ENCODE assay signal across 8 cellular contexts in the genomic region with DNA sequence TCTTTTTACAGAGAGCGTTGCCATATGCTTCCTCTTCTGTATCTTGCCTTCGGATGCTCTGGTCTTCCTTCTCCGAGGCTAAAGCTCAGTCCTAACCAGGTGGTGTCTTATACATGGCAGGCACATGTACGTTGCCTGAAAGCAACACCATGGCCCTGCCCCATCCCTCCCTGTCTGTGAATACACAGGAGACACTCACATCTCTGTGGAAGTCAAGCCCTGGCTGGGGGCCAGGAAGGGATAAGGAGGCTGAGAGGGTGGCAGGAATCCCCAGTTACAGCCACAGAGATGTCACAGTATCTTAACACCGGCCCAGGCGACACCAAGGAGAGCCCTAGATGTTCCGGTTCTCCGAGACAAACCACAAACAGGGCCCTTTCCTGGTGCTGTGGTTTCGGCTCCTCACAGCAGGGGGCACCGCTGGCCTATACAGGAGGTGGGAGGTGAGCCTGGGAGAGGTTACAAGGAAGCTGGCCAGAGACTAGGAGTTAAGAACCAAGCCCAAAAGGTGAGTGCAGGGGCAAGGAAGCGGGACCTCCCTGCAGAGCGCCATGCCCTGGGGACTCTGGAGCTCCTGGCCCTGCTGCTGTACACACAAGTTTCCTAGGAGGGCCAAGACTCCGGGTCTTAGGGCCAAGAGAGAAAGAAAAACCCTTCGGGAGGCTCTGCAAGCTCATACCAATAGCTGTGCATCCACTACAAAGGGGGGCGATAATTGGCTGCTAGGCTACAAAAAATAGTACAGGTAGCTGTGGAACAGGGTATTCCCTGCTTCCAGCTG. TPM values are rescaled to one million over a fixed set of nuclear protein-coding genes. Genes with fewer than 3 reads are reported as not detected.
DNase-seq lines count a peak whose midpoint lies in the region; ATAC-seq, FAIRE-seq and TF ChIP-seq lines count a peak whose summit lies in the region.

No MANE protein-coding gene starts in this region.

- H3K4me1 Mint-ChIP-seq in stimulated activated effector memory CD8-positive, alpha-beta T cell treated with anti-CD3 and anti-CD28 coated beads, Interleukin-12 subunit alpha, Interleukin-12 subunit beta, amount 100 ng/mL, for 72 hours: peaks cover 7% of the 10 kb centered on the region

- POLR2A ChIA-PET in Panc1 (lab: Charles Lee) (no interaction called here), GM12878 (lab: Charles Lee) (no interaction called here)

- SMC1A ChIA-PET in GM12878 (lab: Charles Lee; ENCODE audit: uncharacterized antibody, unreplicated experiment): interaction anchor here (1.1 kb wide), 1 partner anchor 53 kb away, joined by 6 read pairs; no protein-coding TSS in a partner anchor

- RAD21 ChIA-PET in GM12878 (lab: Charles Lee; ENCODE audit: unreplicated experiment): interaction anchor here (0.6 to 1.0 kb wide), 2 partner anchors 53 to 130 kb away, joined by 3 to 7 read pairs; no protein-coding TSS in a partner anchor

- intact Hi-C loops in Panc1 (cut with micrococcal nuclease; ENCODE audit: unreplicated experiment): loop anchor here (5.0 kb wide), 1 partner anchor 52 kb away; no protein-coding TSS in a partner anchor
- intact Hi-C loops in GM12878 (cut with micrococcal nuclease; ENCODE audit: unreplicated experiment): loop anchor here (10.0 kb wide), 1 partner anchor 135 kb away; no protein-coding TSS in a partner anchor

- H3K27me3 ChIP-seq in Panc1 (ENCODE audit: control insufficient read depth, insufficient read depth, low read length): no peaks in the 10 kb centered on the region
- no peaks in the 10 kb centered on the region for H3K27me3 ChIP-seq in GM12878 (replicated peaks in 1 of 2; ENCODE audit: control insufficient read depth in 2 of 2, insufficient read depth in 2 of 2, low read length in 1 of 2)

- TF ChIP-seq POLR2A in GM12878 (IDR thresholded peaks at IDR 0.05; ENCODE audit: low read depth, low read length): no peak

- CTCF ChIA-PET in Panc1 (lab: Charles Lee) (interaction anchor here (0.5 to 1.2 kb wide), 3 partner anchors 24 to 54 kb away, joined by 3 to 8 read pairs (median 5); no protein-coding TSS in a partner anchor), GM12878 (lab: Yijun Ruan, JAX) (interaction anchor here (0.5 to 1.9 kb wide), 4 partner anchors 54 to 753 kb away, joined by 3 to 8 read pairs (median 6); no protein-coding TSS in a partner anchor)

- H3K36me3 ChIP-seq in Panc1 (ENCODE audit: control insufficient read depth, insufficient read depth, low read length) (no peaks in the 10 kb centered on the region), GM12878 (ENCODE audit: control insufficient read depth in 2 of 2, insufficient read depth in 2 of 2, low read length in 1 of 2) (no peaks in the 10 kb centered on the region)

- H3K79me2 ChIP-seq in GM12878 (ENCODE audit: control insufficient read depth, insufficient read depth, low read length): no peaks in the 10 kb centered on the region

- no peak overlapping the region for H3K9ac ChIP-seq in GM12878 (ENCODE audit: control insufficient read depth, insufficient read depth, low read length)

- no peaks in the 10 kb centered on the region for H4K20me1 ChIP-seq in GM12878 (ENCODE audit: control insufficient read depth, insufficient read depth)

- H3K4me3 Mint-ChIP-seq in stimulated activated effector memory CD8-positive, alpha-beta T cell treated with anti-CD3 and anti-CD28 coated beads, Interleukin-12 subunit alpha, Interleukin-12 subunit beta, amount 100 ng/mL, for 72 hours: no peak overlapping the region

- DNase-seq in COR-L47 (lab: John Stamatoyannopoulos, UW) (peak; percentile 50), HK-2 (ENCODE audit: unreplicated experiment) (peak; percentile 56), Panc1 (ENCODE audit: low read depth, low spot score) (no peak), GM12878 (ENCODE audit: low read depth, low spot score) (no peak), inferior parietal cortex (ENCODE audit: extremely low spot score) (peak; percentile 35)
- DNase-seq in stimulated activated effector memory CD8-positive, alpha-beta T cell treated with anti-CD3 and anti-CD28 coated beads, Interleukin-12 subunit alpha, Interleukin-12 subunit beta, amount 100 ng/mL, for 72 hours (ENCODE audit: low spot score in 2 of 2): no peak

- ATAC-seq in Panc1 (peak; percentile 93), GM12878 (peak; percentile 61; the same call in 2 of the 3 replicates), GM21381 (IDR thresholded peaks at IDR 0.05; ENCODE audit: unreplicated experiment) (no peak), HG03520 (IDR thresholded peaks at IDR 0.05; ENCODE audit: unreplicated experiment) (no peak)
- peak; percentile 42 for ATAC-seq in stimulated activated effector memory CD8-positive, alpha-beta T cell treated with anti-CD3 and anti-CD28 coated beads, Interleukin-12 subunit alpha, Interleukin-12 subunit beta, amount 100 ng/mL, for 72 hours

- no peak for TF ChIP-seq EP300 in GM12878 (IDR thresholded peaks at IDR 0.05; ENCODE audit: borderline replicate concordance in 1 of 2, control insufficient read depth in 1 of 2, low read depth in 2 of 2, low read length in 2 of 2)

- H3K9me3 Mint-ChIP-seq in stimulated activated effector memory CD8-positive, alpha-beta T cell treated with anti-CD3 and anti-CD28 coated beads, Interleukin-12 subunit alpha, Interleukin-12 subunit beta, amount 100 ng/mL, for 72 hours: no peaks in the 10 kb centered on the region

- no peak overlapping the region for H3K27ac ChIP-seq in Panc1 (ENCODE audit: low read length)
- H3K27ac ChIP-seq in GM12878 (ENCODE audit: control insufficient read depth, insufficient read depth): no peak overlapping the region

- TF ChIP-seq CTCF in Panc1 (IDR thresholded peaks at IDR 0.05) (no peak; the same call in 1 of the 2 replicates), GM12878 (IDR thresholded peaks at IDR 0.05 in 2 of 3, conservative IDR thresholded peaks at IDR 0.05 in 1 of 3; ENCODE audit: control insufficient read depth in 2 of 3, extremely low read depth in 1 of 3, insufficient read depth in 1 of 3, low read depth in 3 of 3, low read length in 3 of 3) (peak; percentile 21 to 50 (median 43); a peak in 3 of 6 replicates)

- peak; percentile 61 for TF ChIP-seq RAD21 in GM12878 (IDR thresholded peaks at IDR 0.05; ENCODE audit: insufficient read depth, low read depth, low read length)

- no TSS peak for BruUV-seq in Panc1 (replicated peaks; lab: Mats Ljungman, UMichigan)
- BruUV-seq in GM12878 (replicated peaks; lab: Mats Ljungman, UMichigan): no TSS peak

- in situ Hi-C loops in Panc1 (cut with HindIII; ENCODE audit: low pct_unique_long_range_greater_than_20kb, low sequenced_read_pairs) (no loop called here), GM12878 (cut with MboI) (no loop called here)

- 35% methylated on average over 15 of the region's 15 CpGs for WGBS in GM12878 (ENCODE audit: insufficient coverage, insufficient replicate concordance, low lambda C conversion rate, missing lambda C conversion rate)

- peaks cover 5% of the 10 kb centered on the region; the same call in 1 of the 2 replicates for H3K4me1 ChIP-seq in Panc1 (ENCODE audit: control insufficient read depth, insufficient read depth, low read length)
- no peaks in the 10 kb centered on the region for H3K4me1 ChIP-seq in GM12878 (ENCODE audit: control insufficient read depth, insufficient read depth, low read length)

- H2AFZ ChIP-seq in GM12878 (ENCODE audit: control insufficient read depth, low read depth, low read length): no peak overlapping the region

- no peak overlapping the region for H3K4me3 ChIP-seq in Panc1 (ENCODE audit: low read depth in 2 of 2, low read length in 2 of 2)
- H3K4me3 ChIP-seq in GM12878: no peak overlapping the region

- H3K4me2 ChIP-seq in GM12878 (ENCODE audit: control insufficient read depth, insufficient read depth): no peak overlapping the region

- H3K36me3 Mint-ChIP-seq in stimulated activated effector memory CD8-positive, alpha-beta T cell treated with anti-CD3 and anti-CD28 coated beads, Interleukin-12 subunit alpha, Interleukin-12 subunit beta, amount 100 ng/mL, for 72 hours: no peaks in the 10 kb centered on the region

- peak overlapping the region; percentile 54 for H3K27ac Mint-ChIP-seq in stimulated activated effector memory CD8-positive, alpha-beta T cell treated with anti-CD3 and anti-CD28 coated beads, Interleukin-12 subunit alpha, Interleukin-12 subunit beta, amount 100 ng/mL, for 72 hours

- FAIRE-seq in GM12878 (lab: Jason Lieb, UNC): no peak

- H3K9me3 ChIP-seq in Panc1 (ENCODE audit: control insufficient read depth, insufficient read depth, low read depth, low read length) (no peaks in the 10 kb centered on the region), GM12878 (replicated peaks; ENCODE audit: control insufficient read depth, insufficient read depth, low read length) (no peaks in the 10 kb centered on the region)

RNA-seq across cellular contexts. Expression of gene SRL, which starts 41.7 kb away (rescaled TPM):
- total RNA-seq in Panc1 (2021; ENCODE audit: unreplicated experiment): not detected
- polyA plus RNA-seq in Panc1 (2012; ENCODE audit: insufficient read length): not detected
- total RNA-seq in GM12878 (2013; cell fraction: nucleolus; rRNA removed): not detected in 2 replicates
- not detected in 2 replicates for total RNA-seq in GM12878 (2014; rRNA removed)
- total RNA-seq in GM12878 (2014; rRNA removed; fragmentation: Illumina TruSeq; extraction: Trizol): not detected in 2 replicates
- total RNA-seq in GM12878 (2021): not detected in 2 replicates
- polyA plus RNA-seq in GM12878 (2011; ENCODE audit: low read depth): 0.05 TPM
- polyA plus RNA-seq in GM12878 (2011; rRNA removed): not detected in 2 replicates
- not detected in 2 replicates for polyA plus RNA-seq in GM12878 (2011; cell fraction: cytosol; rRNA removed)
- polyA plus RNA-seq in GM12878 (2011; cell fraction: nucleus; rRNA removed): not detected in 2 replicates
- polyA plus RNA-seq in GM12878 (2012): not detected in 2 replicates
- polyA plus RNA-seq in GM12878 (2014; fragmentation: Illumina TruSeq; extraction: Trizol): not detected in 2 replicates
- polyA plus RNA-seq in GM12878 (2014; fragmentation: Nextera tagmentation; extraction: Ambion mirVana): not detected
- not detected in 2 replicates for polyA plus RNA-seq in GM12878 (2014; rRNA removed)
- polyA plus RNA-seq in GM12878 (2016; fragmentation: Nextera tagmentation; extraction: Ambion mirVana): not detected
- polyA minus RNA-seq in GM12878 (2011; rRNA and poly(A)+ RNA removed): not detected in 2 replicates
- polyA minus RNA-seq in GM12878 (2011; cell fraction: cytosol; rRNA and poly(A)+ RNA removed): not detected in 2 replicates
- not detected in 2 replicates for polyA minus RNA-seq in GM12878 (2011; cell fraction: nucleus; rRNA and poly(A)+ RNA removed)

Comparison
In these comparisons a context has a peak if more than half of its experiments do, and no peak if none do; other contexts are left out.
1. DNase-seq: peak in COR-L47 (single experiment), HK-2 (single experiment) and inferior parietal cortex (single experiment); none in Panc1 (single experiment), GM12878 (single experiment) and stimulated activated effector memory CD8-positive, alpha-beta T cell treated with anti-CD3 and anti-CD28 coated beads, Interleukin-12 subunit alpha, Interleukin-12 subunit beta, amount 100 ng/mL, for 72 hours (0 of 2).
2. ATAC-seq: peak in Panc1 (single experiment), GM12878 (single experiment) and stimulated activated effector memory CD8-positive, alpha-beta T cell treated with anti-CD3 and anti-CD28 coated beads, Interleukin-12 subunit alpha, Interleukin-12 subunit beta, amount 100 ng/mL, for 72 hours (single experiment); none in GM21381 (single experiment) and HG03520 (single experiment).